10 cellular contexts compared by ENCODE assay signal in genomic region chr10:14782691-14783363, GRCh38. TPM values are rescaled to one million over a fixed set of nuclear protein-coding genes. Genes with fewer than 3 reads are reported as not detected.
DNase-seq lines count a peak whose midpoint lies in the region; ATAC-seq lines count a peak whose summit lies in the region.
"Had no signal": no experiment of that assay in that cellular context is flagged by ENCODE, and none has a peak within 500 bp of the region (broad histone marks: within the 10 kb centered on the region; RNA-seq: fewer than 3 reads in every experiment).

No MANE protein-coding gene starts in this region.

- peak; percentile 80 for DNase-seq in HCEC 1CT
- peak; percentile 98 for DNase-seq in RPMI7951 (ENCODE audit: low read depth)
- DNase-seq in epidermal melanocyte (ENCODE audit: insufficient read length, low spot score) = peak; percentile 30
- peak; percentile 70 for DNase-seq in renal cortical epithelial cell (ENCODE audit: low read depth)
- DNase-seq in activated effector memory CD4-positive, alpha-beta T cell treated with Interleukin-2 at 50 U/mL for 16 hours = no peak
- no peak for DNase-seq in SHP77 (lab: John Stamatoyannopoulos, UW)
- DNase-seq: MM.1S; naive B cell; stimulated activated CD4-positive, alpha-beta T cell treated with anti-CD3 and anti-CD28 coated beads, Interleukin-4, amount 100 ng/mL, for 4 hours had no signal

- ATAC-seq in GM19324 (IDR thresholded peaks at IDR 0.05; ENCODE audit: low FRiP score, unreplicated experiment) = no peak

RNA-seq across cellular contexts. Expression of gene FAM107B, which starts 8.1 kb away (rescaled TPM):
- 33.1 and 39.9 TPM in 2 replicates for total RNA-seq in RPMI7951 (2014; rRNA removed; shearing (Covaris generic))
- 55.2 and 127 TPM in 2 replicates for total RNA-seq in renal cortical epithelial cell

RNA-seq across cellular contexts. Expression of gene CDNF, which starts 55.0 kb away (rescaled TPM):
- total RNA-seq in RPMI7951 (2014; rRNA removed; shearing (Covaris generic)) = 0.29 TPM in 1 of 2 replicates, not detected in the other
- 0.55 TPM in 1 of 2 replicates, not detected in the other for total RNA-seq in renal cortical epithelial cell

RNA-seq across cellular contexts. Expression of gene HSPA14, which starts 55.3 kb away (rescaled TPM):
- 38.7 and 51.5 TPM in 2 replicates for total RNA-seq in RPMI7951 (2014; rRNA removed; shearing (Covaris generic))
- total RNA-seq in renal cortical epithelial cell = 9.5 and 13.7 TPM in 2 replicates

RNA-seq across cellular contexts. Expression of gene MSANTD7, which starts 55.3 kb away (rescaled TPM):
- 20.5 and 24.6 TPM in 2 replicates for total RNA-seq in RPMI7951 (2014; rRNA removed; shearing (Covaris generic))
- 17.6 and 20.7 TPM in 2 replicates for total RNA-seq in renal cortical epithelial cell

Comparison
In these comparisons a context has a peak if more than half of its experiments do, and no peak if none do; other contexts are left out.
1. DNase-seq: peak in HCEC 1CT (single experiment), RPMI7951 (single experiment), epidermal melanocyte (single experiment) and renal cortical epithelial cell (single experiment); none in activated effector memory CD4-positive, alpha-beta T cell treated with Interleukin-2 at 50 U/mL for 16 hours (single experiment) and SHP77 (0 of 2).